In genomic region chr5:173420108-173420507, GRCh38 we compare ENCODE assay signal across 12 cellular contexts.
DNase-seq lines count a peak whose midpoint lies in the region; ATAC-seq and TF ChIP-seq lines count a peak whose summit lies in the region.
"Had no signal": no experiment of that assay in that cellular context is flagged by ENCODE, and none has a peak within 500 bp of the region (broad histone marks: within the 10 kb centered on the region; RNA-seq: fewer than 3 reads in every experiment).

No MANE protein-coding gene starts in this region.

- peaks cover 19% of the 10 kb centered on the region for H3K9me3 Mint-ChIP-seq in HFFc6
- peaks cover 7 to 44% (median 16%) of the 10 kb centered on the region in 8 donors for H3K9me3 Mint-ChIP-seq in CD4-positive, alpha-beta memory T cell

- no peak overlapping the region; the same call in 1 of the 2 replicates for H3K4me3 Mint-ChIP-seq in HFFc6
- no peak overlapping the region for H3K4me3 Mint-ChIP-seq in CD4-positive, alpha-beta memory T cell
- H3K4me3 Mint-ChIP-seq: dendritic cell treated with granulocyte-macrophage colony-stimulating factor and Interleukin-4, amounts not matched to agents 40 ng/mL and 50 ng/mL, for 4 days had no signal

- H3K27ac ChIP-seq in CD4-positive, alpha-beta memory T cell (ENCODE audit: low read depth, low read length), result no peak overlapping the region

- H3K36me3 Mint-ChIP-seq in HFFc6 (ENCODE audit: low read depth), result no peaks in the 10 kb centered on the region
- peaks cover 0 to 2% of the 10 kb centered on the region in 2 donors for H3K36me3 Mint-ChIP-seq in CD4-positive, alpha-beta memory T cell

- no peak for TF ChIP-seq CTCF in HFFc6 (IDR thresholded peaks at IDR 0.05)

- intact Hi-C loops in posterior cingulate gyrus (cut with DNase I), result no loop called here
- intact Hi-C loops in CD4-positive, alpha-beta memory T cell (cut with micrococcal nuclease), result no loop called here

- H3K4me1 Mint-ChIP-seq in HFFc6 (ENCODE audit: low read depth), result peaks cover 9% of the 10 kb centered on the region; the same call in 1 of the 2 replicates
- no peaks in the 10 kb centered on the region for H3K4me1 Mint-ChIP-seq in CD4-positive, alpha-beta memory T cell

- DNase-seq in C1 segment of cervical spinal cord (lab: John Stamatoyannopoulos, UW) (peak in 8 of 14 donors; percentile 13 to 48 (median 20)), MG63 (peak; percentile 83), epidermal melanocyte (ENCODE audit: insufficient read length, low spot score) (peak; percentile 50), posterior cingulate gyrus (peak in 7 of 10 donors; percentile 42 to 90 (median 67)), HFFc6 (no peak), NCI-H1694 treated with DMSO at 0.1 percent for 48 hours (lab: John Stamatoyannopoulos, UW) (no peak)
- DNase-seq in CD4-positive, alpha-beta memory T cell, result no peak
- DNase-seq: activated gamma-delta T cell treated with Interleukin-2 at 50 U/mL for 16 hours, aorta, NCI-H1930 had no signal

- peaks cover 7% of the 10 kb centered on the region; the same call in 1 of the 2 replicates for H3K9me3 ChIP-seq in MG63
- no peaks in the 10 kb centered on the region for H3K9me3 ChIP-seq in CD4-positive, alpha-beta memory T cell (ENCODE audit: control insufficient read depth in 1 of 2, low read length in 2 of 2)

- no peaks in the 10 kb centered on the region for H3K36me3 ChIP-seq in MG63
- no peaks in the 10 kb centered on the region for H3K36me3 ChIP-seq in CD4-positive, alpha-beta memory T cell (ENCODE audit: insufficient read depth, low read length)

- H3K27me3 Mint-ChIP-seq in HFFc6 (ENCODE audit: insufficient read depth), result peaks cover 6% of the 10 kb centered on the region
- H3K27me3 Mint-ChIP-seq in CD4-positive, alpha-beta memory T cell, result peaks cover 1 to 2% of the 10 kb centered on the region in 2 donors

- H3K27ac Mint-ChIP-seq in HFFc6, result no peak overlapping the region
- H3K27ac Mint-ChIP-seq in CD4-positive, alpha-beta memory T cell, result no peak overlapping the region
- H3K27ac Mint-ChIP-seq: dendritic cell treated with granulocyte-macrophage colony-stimulating factor and Interleukin-4, amounts not matched to agents 40 ng/mL and 50 ng/mL, for 4 days had no signal

- H3K27me3 ChIP-seq in MG63, result no peaks in the 10 kb centered on the region
- no peaks in the 10 kb centered on the region for H3K27me3 ChIP-seq in CD4-positive, alpha-beta memory T cell (ENCODE audit: insufficient read depth, low read length)

- CTCF ChIA-PET in CD4-positive, alpha-beta memory T cell (lab: Charles Lee; ENCODE audit: partially characterized antibody), result no interaction called here

- POLR2A ChIA-PET in CD4-positive, alpha-beta memory T cell (lab: Charles Lee; ENCODE audit: partially characterized antibody), result no interaction called here

- no peak overlapping the region for H3K4me3 ChIP-seq in MG63
- H3K4me3 ChIP-seq in CD4-positive, alpha-beta memory T cell (ENCODE audit: low read length in 2 of 2), result no peak overlapping the region

- no peaks in the 10 kb centered on the region for H3K4me1 ChIP-seq in CD4-positive, alpha-beta memory T cell (ENCODE audit: insufficient read depth, low read length)

- ATAC-seq in GM19397 (IDR thresholded peaks at IDR 0.05; ENCODE audit: unreplicated experiment), result no peak

Comparison
In these comparisons a context has a peak if more than half of its experiments do, and no peak if none do; other contexts are left out.
1. DNase-seq: peak in C1 segment of cervical spinal cord (8 of 14), MG63 (single experiment), epidermal melanocyte (single experiment) and posterior cingulate gyrus (7 of 10); none in HFFc6 (single experiment), CD4-positive, alpha-beta memory T cell (0 of 5) and NCI-H1694 treated with DMSO at 0.1 percent for 48 hours (single experiment).